In genomic region chr7:114081606-114082425, GRCh38 we compare ENCODE assay signal across 7 cellular contexts.
DNase-seq lines count a peak whose midpoint lies in the region; ATAC-seq lines count a peak whose summit lies in the region.

No MANE protein-coding gene starts in this region.

- no peak overlapping the region for H3K4me3 Mint-ChIP-seq in T-helper 17 cell

- H3K4me1 Mint-ChIP-seq in T-helper 17 cell, result peaks cover 29% of the 10 kb centered on the region

- no peak overlapping the region for H3K4me3 ChIP-seq in skeletal muscle satellite cell (ENCODE audit: low read length)

- no peak overlapping the region for H3K27ac Mint-ChIP-seq in T-helper 17 cell

- H3K9ac ChIP-seq in skeletal muscle satellite cell (ENCODE audit: low read depth, low read length), result no peak overlapping the region

- peak overlapping the region; percentile 90 for H3K4me2 ChIP-seq in skeletal muscle satellite cell (ENCODE audit: low read length)

- H3K9me3 ChIP-seq in T-helper 17 cell (ENCODE audit: control insufficient read depth, low read length, poor library complexity, severe bottlenecking) (peaks cover 3% of the 10 kb centered on the region), skeletal muscle satellite cell (replicated peaks; ENCODE audit: low read length) (no peaks in the 10 kb centered on the region)

- ATAC-seq in T-helper 17 cell, result peak; percentile 48

- peaks cover 11% of the 10 kb centered on the region for H3K4me1 ChIP-seq in skeletal muscle satellite cell (ENCODE audit: control insufficient read depth, insufficient read depth, low read length)

- no peaks in the 10 kb centered on the region for H3K36me3 ChIP-seq in skeletal muscle satellite cell (ENCODE audit: insufficient read depth, low read length)

- DNase-seq in GM04504 (ENCODE audit: low read depth), result peak; percentile 36
- peak; percentile 87 for DNase-seq in MV-4-11 (lab: John Stamatoyannopoulos, UW)
- no peak for DNase-seq in T-helper 17 cell
- DNase-seq in germinal center (ENCODE audit: low spot score), result peak; percentile 15
- DNase-seq in stimulated activated CD4-positive, alpha-beta T cell treated with anti-CD3 and anti-CD28 coated beads, Interleukin-15, amount 100 ng/mL, for 24 hours, result no peak
- no peak for DNase-seq in activated CD8-positive, alpha-beta memory T cell treated with anti-CD3 and anti-CD28 coated beads, Interleukin-2, amount 50 U/mL, for 48 hours

- H3K36me3 Mint-ChIP-seq in T-helper 17 cell (ENCODE audit: low read depth), result peaks cover 3% of the 10 kb centered on the region

- H3K27me3 Mint-ChIP-seq in T-helper 17 cell, result peaks cover 82% of the 10 kb centered on the region

- H3K27me3 ChIP-seq in skeletal muscle satellite cell (ENCODE audit: control insufficient read depth, insufficient read depth, low read length), result peaks cover 4% of the 10 kb centered on the region

Comparison
In these comparisons a context has a peak if more than half of its experiments do, and no peak if none do; other contexts are left out.
1. DNase-seq: peak in GM04504 (single experiment), MV-4-11 (single experiment) and germinal center (single experiment); none in T-helper 17 cell (0 of 3), stimulated activated CD4-positive, alpha-beta T cell treated with anti-CD3 and anti-CD28 coated beads, Interleukin-15, amount 100 ng/mL, for 24 hours (single experiment) and activated CD8-positive, alpha-beta memory T cell treated with anti-CD3 and anti-CD28 coated beads, Interleukin-2, amount 50 U/mL, for 48 hours (single experiment).